Comparison of ENCODE assay signal across 8 cellular contexts in the genomic region with DNA sequence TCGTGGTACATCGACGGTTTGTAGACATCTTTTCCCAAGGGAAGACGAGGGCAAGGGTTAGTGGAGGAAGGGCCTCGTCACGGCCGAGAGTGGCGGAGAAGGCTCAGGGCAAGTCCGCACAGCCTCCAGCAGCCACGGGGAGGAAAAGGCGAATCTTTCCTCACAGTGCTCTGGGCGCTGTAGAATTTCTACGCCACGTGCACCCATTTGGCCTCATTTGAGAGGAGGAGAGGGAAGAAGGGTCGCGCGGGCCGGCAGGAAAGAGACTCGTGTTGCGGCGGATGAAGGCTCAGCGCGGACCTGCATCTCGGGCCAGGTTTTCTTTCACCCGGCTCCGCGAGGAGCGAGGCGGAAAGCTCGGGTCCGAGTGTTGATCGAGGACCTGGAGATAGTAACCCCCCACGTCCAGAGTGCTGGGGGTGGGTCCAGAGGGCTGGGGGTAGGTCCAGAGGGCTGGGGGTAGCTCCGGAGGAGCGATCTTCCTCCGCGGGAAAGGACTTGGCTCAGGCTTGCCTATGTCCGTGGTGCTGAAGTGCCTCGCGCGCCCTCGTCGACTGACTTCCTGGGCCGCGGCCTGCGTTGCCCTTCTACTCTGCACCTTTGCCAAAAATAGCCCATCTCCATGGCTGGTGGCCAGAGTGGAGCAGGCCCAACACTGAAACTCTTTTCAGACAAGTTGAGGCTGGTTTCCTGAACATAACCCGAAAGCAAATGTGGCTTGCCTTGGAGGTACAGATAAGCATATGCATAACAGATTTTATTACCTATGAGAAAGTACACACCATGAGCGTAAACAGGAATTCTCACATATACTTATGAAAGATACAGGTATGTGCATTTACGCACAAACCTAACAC. TPM values are rescaled to one million over a fixed set of nuclear protein-coding genes. Genes with fewer than 3 reads are reported as not detected.
DNase-seq lines count a peak whose midpoint lies in the region; ATAC-seq and TF ChIP-seq lines count a peak whose summit lies in the region.

No MANE protein-coding gene starts in this region.

- peaks cover 18 to 22% of the 10 kb centered on the region in 2 donors for H3K36me3 Mint-ChIP-seq in activated naive CD4-positive, alpha-beta T cell treated with anti-CD3 and anti-CD28 coated beads, Interleukin-2, amount 50 U/mL, for 72 hours

- H3K4me1 ChIP-seq in neutrophil (ENCODE audit: control insufficient read depth in 1 of 2, insufficient read depth in 1 of 2, low read depth in 1 of 2, low read length in 1 of 2) = peaks cover 15 to 22% of the 10 kb centered on the region in 2 experiments

- POLR2A ChIA-PET in HEK293T (lab: Yijun Ruan, JAX) = interaction anchor here (1.6 to 1.7 kb wide), 2 partner anchors 42 to 67 kb away, joined by 7 read pairs; partner anchors contain the start of gene NCK1

- no peaks in the 10 kb centered on the region for H3K9me3 ChIP-seq in neutrophil

- H3K9me3 Mint-ChIP-seq in activated naive CD4-positive, alpha-beta T cell treated with anti-CD3 and anti-CD28 coated beads, Interleukin-2, amount 50 U/mL, for 72 hours = peaks cover 3 to 14% of the 10 kb centered on the region in 2 donors

- H3K36me3 ChIP-seq in neutrophil = no peaks in the 10 kb centered on the region

- intact Hi-C loops in Right ventricle myocardium inferior (cut with DNase I) = loop anchor here (2.0 to 5.0 kb wide), 3 partner anchors 42 to 192 kb away; partner anchors contain the start of genes NCK1 and STAG1

- peaks cover 79% of the 10 kb centered on the region for H3K27me3 ChIP-seq in neutrophil

- TF ChIP-seq CTCF in AG09309 (IDR thresholded peaks at IDR 0.05; ENCODE audit: control insufficient read depth, insufficient read depth, low read depth, low read length, missing control alignments) (no peak), neutrophil (IDR thresholded peaks at IDR 0.05) (no peak)

- DNase-seq in AG09309 (ENCODE audit: low read depth) = no peak
- peak; percentile 57 for DNase-seq in HEK293T (ENCODE audit: extremely low spot score)
- DNase-seq in activated naive CD4-positive, alpha-beta T cell treated with anti-CD3 and anti-CD28 coated beads, Interleukin-2, amount 50 U/mL, for 72 hours (ENCODE audit: low spot score in 2 of 2) = peak; percentile 32 to 57
- peak; percentile 78 for DNase-seq in Right ventricle myocardium inferior (ENCODE audit: missing footprints)
- no peak for DNase-seq in NCI-H446 (lab: John Stamatoyannopoulos, UW)

- CTCF ChIA-PET in HEK293T (lab: Yijun Ruan, JAX) = no interaction called here

- H3K27ac Mint-ChIP-seq in activated naive CD4-positive, alpha-beta T cell treated with anti-CD3 and anti-CD28 coated beads, Interleukin-2, amount 50 U/mL, for 72 hours = peak overlapping the region; percentile 62 to 87

- no peak overlapping the region for H3K27ac ChIP-seq in neutrophil

- ATAC-seq in activated naive CD4-positive, alpha-beta T cell treated with anti-CD3 and anti-CD28 coated beads, Interleukin-2, amount 50 U/mL, for 72 hours = peak in 1 of 2 donors; percentile 10
- ATAC-seq in Right ventricle myocardium inferior (peak; percentile 73), GM21423 (IDR thresholded peaks at IDR 0.05; ENCODE audit: unreplicated experiment) (no peak)

- H3K4me3 ChIP-seq in AG09309 (ENCODE audit: control insufficient read depth, low read depth, low read length) (peak overlapping the region; percentile 83), neutrophil (ENCODE audit: low read depth in 1 of 2, low read length in 1 of 2) (peak overlapping the region; percentile 16 to 66)

TF ChIP-seq in HEK293T, 16 proteins besides CTCF, POLR2A, EP300 and RAD21:
- TF ChIP-seq CTBP1 (IDR thresholded peaks at IDR 0.05; ENCODE audit: borderline replicate concordance) = no peak
- peak; percentile 94 for TF ChIP-seq L3MBTL2 (conservative IDR thresholded peaks at IDR 0.05)

TF ChIP-seq in PFSK-1, 5 proteins besides CTCF, POLR2A, EP300 and RAD21:
- TF ChIP-seq REST (IDR thresholded peaks at IDR 0.05; ENCODE audit: insufficient read depth in 1 of 2, low read depth in 2 of 2, low read length in 2 of 2) (peak; percentile 92 to 94), POLR2AphosphoS5 (IDR thresholded peaks at IDR 0.05; ENCODE audit: low read depth, low read length) (no peak)

RNA-seq across cellular contexts. Expression of gene SLC35G2, which starts 1.1 kb away (rescaled TPM):
- 5.3 TPM for polyA plus RNA-seq in PFSK-1 (2012; ENCODE audit: insufficient read length, low read depth)
- total RNA-seq in activated naive CD4-positive, alpha-beta T cell treated with anti-CD3 and anti-CD28 coated beads, Interleukin-2, amount 50 U/mL, for 72 hours = 1 to 10 TPM; 1.9 to 6.4 TPM
- 2.1 TPM for total RNA-seq in Right ventricle myocardium inferior

RNA-seq across cellular contexts. Expression of gene NCK1, which starts 42.0 kb away (rescaled TPM):
- polyA plus RNA-seq in PFSK-1 (2012; ENCODE audit: insufficient read length, low read depth) = 17.8 TPM
- 10 to 100 TPM; 34.6 to 45.1 TPM for total RNA-seq in activated naive CD4-positive, alpha-beta T cell treated with anti-CD3 and anti-CD28 coated beads, Interleukin-2, amount 50 U/mL, for 72 hours
- 25.0 TPM for total RNA-seq in Right ventricle myocardium inferior

Comparison
In these comparisons a context has a peak if more than half of its experiments do, and no peak if none do; other contexts are left out.
1. DNase-seq: peak in HEK293T (single experiment), activated naive CD4-positive, alpha-beta T cell treated with anti-CD3 and anti-CD28 coated beads, Interleukin-2, amount 50 U/mL, for 72 hours (2 of 2) and Right ventricle myocardium inferior (single experiment); none in AG09309 (single experiment) and NCI-H446 (0 of 2).